In the genomic region with DNA sequence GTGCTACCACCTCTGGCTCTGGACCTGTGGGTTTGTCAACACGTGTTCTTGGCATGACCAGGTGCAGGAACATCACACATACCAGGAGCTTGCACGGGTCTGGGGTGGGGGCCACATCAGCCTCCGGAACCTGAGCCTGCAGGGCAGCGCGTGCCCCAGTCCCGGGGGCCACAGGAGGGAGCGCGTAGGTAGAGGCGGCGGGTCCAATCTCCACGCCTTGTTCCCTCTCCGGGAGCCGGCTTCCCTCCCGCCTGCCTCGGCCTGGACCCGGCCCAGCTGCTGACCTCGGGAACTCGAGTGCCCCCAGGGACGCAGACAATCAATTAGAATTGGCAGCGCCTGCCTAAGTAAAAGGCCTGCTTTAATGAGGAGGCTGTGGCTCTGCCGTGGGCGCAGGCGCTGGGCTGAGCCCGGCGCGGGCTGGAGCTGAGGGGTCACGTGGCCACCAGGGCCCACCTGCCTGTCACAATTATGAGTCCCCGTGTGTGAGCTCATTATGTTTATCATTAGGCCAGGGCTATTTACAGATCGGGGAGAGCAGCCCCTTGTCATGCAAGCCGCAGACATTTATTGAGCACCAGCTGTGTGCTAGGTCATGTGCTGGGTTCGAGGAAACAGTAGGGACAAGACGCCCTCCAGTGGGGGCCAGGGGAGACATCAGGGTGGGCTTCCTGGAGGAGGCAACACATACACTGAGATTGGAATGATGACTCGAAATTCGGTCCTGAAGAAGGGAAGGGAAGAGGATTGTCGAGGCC, we compare ENCODE assay signal across 1 cellular context.
TF ChIP-seq lines count a peak whose summit lies in the region.

No MANE protein-coding gene starts in this region.

TF ChIP-seq in H1, 55 proteins besides CTCF, POLR2A, EP300 and RAD21:
- TF ChIP-seq SIRT6 (IDR thresholded peaks at IDR 0.05; ENCODE audit: low read length) (no peak), BRCA1 (IDR thresholded peaks at IDR 0.05; ENCODE audit: low read depth, low read length) (no peak), NRF1 (IDR thresholded peaks at IDR 0.05; ENCODE audit: low read depth, low read length) (no peak), RNF2 (IDR thresholded peaks at IDR 0.05; ENCODE audit: borderline replicate concordance, low read depth, low read length, missing control alignments, poor library complexity, severe bottlenecking) (no peak), YY1 (IDR thresholded peaks at IDR 0.05; ENCODE audit: low read depth, low read length) (no peak), SUZ12 (IDR thresholded peaks at IDR 0.05; ENCODE audit: low read length) (no peak), HDAC2 (IDR thresholded peaks at IDR 0.05; ENCODE audit: borderline replicate concordance in 1 of 2, low read depth in 2 of 2, low read length in 2 of 2) (peak in 1 of 2 experiments; percentile 18; a peak in 2 of 4 replicates), NANOG (IDR thresholded peaks at IDR 0.05; ENCODE audit: insufficient read depth, low read depth, low read length, poor library complexity, severe bottlenecking) (no peak), KDM4A (IDR thresholded peaks at IDR 0.05; ENCODE audit: low read depth, low read length, severe bottlenecking) (peak; percentile 36), CHD1 (IDR thresholded peaks at IDR 0.05; ENCODE audit: low read depth, low read length) (no peak), CBX8 (IDR thresholded peaks at IDR 0.05; ENCODE audit: borderline replicate concordance, low read depth, low read length) (no peak), CEBPB (IDR thresholded peaks at IDR 0.05; ENCODE audit: low read depth, low read length) (no peak), TEAD4 (IDR thresholded peaks at IDR 0.05; ENCODE audit: low read depth, low read length) (no peak), GTF2F1 (IDR thresholded peaks at IDR 0.05; ENCODE audit: borderline replicate concordance, low read depth, low read length) (no peak), TAF7 (optimal IDR thresholded peaks at IDR 0.05; ENCODE audit: borderline replicate concordance, low read depth, low read length) (no peak), SP1 (IDR thresholded peaks at IDR 0.05; ENCODE audit: low read depth, low read length) (no peak), CHD2 (IDR thresholded peaks at IDR 0.05; ENCODE audit: low read length) (no peak), ZNF274 (IDR thresholded peaks at IDR 0.05; ENCODE audit: borderline replicate concordance, extremely low read depth, low read length) (no peak), CTBP2 (IDR thresholded peaks at IDR 0.05; ENCODE audit: borderline replicate concordance, insufficient read depth, insufficient read length, low read length) (no peak), RXRA (IDR thresholded peaks at IDR 0.05; ENCODE audit: insufficient read depth, low read depth, low read length) (no peak), PHF8 (conservative IDR thresholded peaks at IDR 0.05; ENCODE audit: low read depth, low read length) (no peak), TBP (IDR thresholded peaks at IDR 0.05; ENCODE audit: low read depth, low read length) (no peak), CBX5 (IDR thresholded peaks at IDR 0.05; ENCODE audit: low read depth, low read length) (no peak), SRF (IDR thresholded peaks at IDR 0.05; ENCODE audit: low read depth, low read length) (no peak), HDAC6 (IDR thresholded peaks at IDR 0.05; ENCODE audit: low read depth, low read length) (no peak), POLR2AphosphoS5 (IDR thresholded peaks at IDR 0.05; ENCODE audit: low read depth, low read length) (no peak), SIN3A (conservative IDR thresholded peaks at IDR 0.05 in 1 of 2, IDR thresholded peaks at IDR 0.05 in 1 of 2; ENCODE audit: low read depth in 1 of 2, low read length in 2 of 2) (peak; percentile 29 to 44; a peak in 1 of 4 replicates), GABPA (IDR thresholded peaks at IDR 0.05; ENCODE audit: borderline replicate concordance, insufficient read depth, low read length) (no peak), SAP30 (IDR thresholded peaks at IDR 0.05; ENCODE audit: insufficient read depth, insufficient replicate concordance, low read length) (no peak), BCL11A (IDR thresholded peaks at IDR 0.05; ENCODE audit: low read depth in 2 of 2, low read length in 2 of 2) (no peak), SP4 (IDR thresholded peaks at IDR 0.05; ENCODE audit: low read length) (0 out of 2 replicates have a peak, but pooled peaks have one; percentile 38), KDM5A (IDR thresholded peaks at IDR 0.05; ENCODE audit: low read length) (no peak), TCF12 (IDR thresholded peaks at IDR 0.05; ENCODE audit: low read depth, low read length) (no peak), RBBP5 (IDR thresholded peaks at IDR 0.05; ENCODE audit: borderline replicate concordance, low read depth, low read length) (0 out of 2 replicates have a peak, but pooled peaks have one; percentile 51), TAF1 (IDR thresholded peaks at IDR 0.05; ENCODE audit: low read depth, low read length) (0 out of 2 replicates have a peak, but pooled peaks have one; percentile 19), RFX5 (IDR thresholded peaks at IDR 0.05; ENCODE audit: borderline replicate concordance, low read depth, low read length) (no peak), EZH2 (IDR thresholded peaks at IDR 0.05; ENCODE audit: low read depth, low read length, severe bottlenecking) (no peak), JUND (IDR thresholded peaks at IDR 0.05; ENCODE audit: low read length) (no peak), ASH2L (IDR thresholded peaks at IDR 0.05; ENCODE audit: low read length) (no peak), KDM1A (IDR thresholded peaks at IDR 0.05; ENCODE audit: borderline replicate concordance, low read length) (peak; percentile 82), BACH1 (IDR thresholded peaks at IDR 0.05; ENCODE audit: low read length) (no peak), EGR1 (IDR thresholded peaks at IDR 0.05; ENCODE audit: borderline replicate concordance, low read depth, low read length) (no peak), JUN (IDR thresholded peaks at IDR 0.05; ENCODE audit: low read depth, low read length) (no peak), SIX5 (IDR thresholded peaks at IDR 0.05; ENCODE audit: low read depth, low read length) (no peak), FOSL1 (IDR thresholded peaks at IDR 0.05; ENCODE audit: insufficient read depth, low read depth, low read length) (no peak), MAFK (IDR thresholded peaks at IDR 0.05; ENCODE audit: low read depth, low read length) (no peak), SP2 (IDR thresholded peaks at IDR 0.05; ENCODE audit: low read length) (no peak), CREB1 (IDR thresholded peaks at IDR 0.05) (peak; percentile 6; the same call in 1 of the 2 replicates), POU5F1 (IDR thresholded peaks at IDR 0.05; ENCODE audit: low read depth, low read length) (no peak)
- TF ChIP-seq, protein P1, sequence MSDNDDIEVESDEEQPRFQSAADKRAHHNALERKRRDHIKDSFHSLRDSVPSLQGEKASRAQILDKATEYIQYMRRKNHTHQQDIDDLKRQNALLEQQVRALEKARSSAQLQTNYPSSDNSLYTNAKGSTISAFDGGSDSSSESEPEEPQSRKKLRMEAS (IDR thresholded peaks at IDR 0.05), result peak; percentile 69
- TF ChIP-seq, protein P2, sequence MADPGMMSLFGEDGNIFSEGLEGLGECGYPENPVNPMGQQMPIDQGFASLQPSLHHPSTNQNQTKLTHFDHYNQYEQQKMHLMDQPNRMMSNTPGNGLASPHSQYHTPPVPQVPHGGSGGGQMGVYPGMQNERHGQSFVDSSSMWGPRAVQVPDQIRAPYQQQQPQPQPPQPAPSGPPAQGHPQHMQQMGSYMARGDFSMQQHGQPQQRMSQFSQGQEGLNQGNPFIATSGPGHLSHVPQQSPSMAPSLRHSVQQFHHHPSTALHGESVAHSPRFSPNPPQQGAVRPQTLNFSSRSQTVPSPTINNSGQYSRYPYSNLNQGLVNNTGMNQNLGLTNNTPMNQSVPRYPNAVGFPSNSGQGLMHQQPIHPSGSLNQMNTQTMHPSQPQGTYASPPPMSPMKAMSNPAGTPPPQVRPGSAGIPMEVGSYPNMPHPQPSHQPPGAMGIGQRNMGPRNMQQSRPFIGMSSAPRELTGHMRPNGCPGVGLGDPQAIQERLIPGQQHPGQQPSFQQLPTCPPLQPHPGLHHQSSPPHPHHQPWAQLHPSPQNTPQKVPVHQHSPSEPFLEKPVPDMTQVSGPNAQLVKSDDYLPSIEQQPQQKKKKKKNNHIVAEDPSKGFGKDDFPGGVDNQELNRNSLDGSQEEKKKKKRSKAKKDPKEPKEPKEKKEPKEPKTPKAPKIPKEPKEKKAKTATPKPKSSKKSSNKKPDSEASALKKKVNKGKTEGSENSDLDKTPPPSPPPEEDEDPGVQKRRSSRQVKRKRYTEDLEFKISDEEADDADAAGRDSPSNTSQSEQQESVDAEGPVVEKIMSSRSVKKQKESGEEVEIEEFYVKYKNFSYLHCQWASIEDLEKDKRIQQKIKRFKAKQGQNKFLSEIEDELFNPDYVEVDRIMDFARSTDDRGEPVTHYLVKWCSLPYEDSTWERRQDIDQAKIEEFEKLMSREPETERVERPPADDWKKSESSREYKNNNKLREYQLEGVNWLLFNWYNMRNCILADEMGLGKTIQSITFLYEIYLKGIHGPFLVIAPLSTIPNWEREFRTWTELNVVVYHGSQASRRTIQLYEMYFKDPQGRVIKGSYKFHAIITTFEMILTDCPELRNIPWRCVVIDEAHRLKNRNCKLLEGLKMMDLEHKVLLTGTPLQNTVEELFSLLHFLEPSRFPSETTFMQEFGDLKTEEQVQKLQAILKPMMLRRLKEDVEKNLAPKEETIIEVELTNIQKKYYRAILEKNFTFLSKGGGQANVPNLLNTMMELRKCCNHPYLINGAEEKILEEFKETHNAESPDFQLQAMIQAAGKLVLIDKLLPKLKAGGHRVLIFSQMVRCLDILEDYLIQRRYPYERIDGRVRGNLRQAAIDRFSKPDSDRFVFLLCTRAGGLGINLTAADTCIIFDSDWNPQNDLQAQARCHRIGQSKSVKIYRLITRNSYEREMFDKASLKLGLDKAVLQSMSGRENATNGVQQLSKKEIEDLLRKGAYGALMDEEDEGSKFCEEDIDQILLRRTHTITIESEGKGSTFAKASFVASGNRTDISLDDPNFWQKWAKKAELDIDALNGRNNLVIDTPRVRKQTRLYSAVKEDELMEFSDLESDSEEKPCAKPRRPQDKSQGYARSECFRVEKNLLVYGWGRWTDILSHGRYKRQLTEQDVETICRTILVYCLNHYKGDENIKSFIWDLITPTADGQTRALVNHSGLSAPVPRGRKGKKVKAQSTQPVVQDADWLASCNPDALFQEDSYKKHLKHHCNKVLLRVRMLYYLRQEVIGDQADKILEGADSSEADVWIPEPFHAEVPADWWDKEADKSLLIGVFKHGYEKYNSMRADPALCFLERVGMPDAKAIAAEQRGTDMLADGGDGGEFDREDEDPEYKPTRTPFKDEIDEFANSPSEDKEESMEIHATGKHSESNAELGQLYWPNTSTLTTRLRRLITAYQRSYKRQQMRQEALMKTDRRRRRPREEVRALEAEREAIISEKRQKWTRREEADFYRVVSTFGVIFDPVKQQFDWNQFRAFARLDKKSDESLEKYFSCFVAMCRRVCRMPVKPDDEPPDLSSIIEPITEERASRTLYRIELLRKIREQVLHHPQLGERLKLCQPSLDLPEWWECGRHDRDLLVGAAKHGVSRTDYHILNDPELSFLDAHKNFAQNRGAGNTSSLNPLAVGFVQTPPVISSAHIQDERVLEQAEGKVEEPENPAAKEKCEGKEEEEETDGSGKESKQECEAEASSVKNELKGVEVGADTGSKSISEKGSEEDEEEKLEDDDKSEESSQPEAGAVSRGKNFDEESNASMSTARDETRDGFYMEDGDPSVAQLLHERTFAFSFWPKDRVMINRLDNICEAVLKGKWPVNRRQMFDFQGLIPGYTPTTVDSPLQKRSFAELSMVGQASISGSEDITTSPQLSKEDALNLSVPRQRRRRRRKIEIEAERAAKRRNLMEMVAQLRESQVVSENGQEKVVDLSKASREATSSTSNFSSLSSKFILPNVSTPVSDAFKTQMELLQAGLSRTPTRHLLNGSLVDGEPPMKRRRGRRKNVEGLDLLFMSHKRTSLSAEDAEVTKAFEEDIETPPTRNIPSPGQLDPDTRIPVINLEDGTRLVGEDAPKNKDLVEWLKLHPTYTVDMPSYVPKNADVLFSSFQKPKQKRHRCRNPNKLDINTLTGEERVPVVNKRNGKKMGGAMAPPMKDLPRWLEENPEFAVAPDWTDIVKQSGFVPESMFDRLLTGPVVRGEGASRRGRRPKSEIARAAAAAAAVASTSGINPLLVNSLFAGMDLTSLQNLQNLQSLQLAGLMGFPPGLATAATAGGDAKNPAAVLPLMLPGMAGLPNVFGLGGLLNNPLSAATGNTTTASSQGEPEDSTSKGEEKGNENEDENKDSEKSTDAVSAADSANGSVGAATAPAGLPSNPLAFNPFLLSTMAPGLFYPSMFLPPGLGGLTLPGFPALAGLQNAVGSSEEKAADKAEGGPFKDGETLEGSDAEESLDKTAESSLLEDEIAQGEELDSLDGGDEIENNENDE (IDR thresholded peaks at IDR 0.05; ENCODE audit: insufficient replicate concordance, low read length), result no peak
- TF ChIP-seq, protein P3, sequence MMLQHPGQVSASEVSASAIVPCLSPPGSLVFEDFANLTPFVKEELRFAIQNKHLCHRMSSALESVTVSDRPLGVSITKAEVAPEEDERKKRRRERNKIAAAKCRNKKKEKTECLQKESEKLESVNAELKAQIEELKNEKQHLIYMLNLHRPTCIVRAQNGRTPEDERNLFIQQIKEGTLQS (IDR thresholded peaks at IDR 0.05; ENCODE audit: insufficient read depth, low read depth, low read length), result 0 out of 2 replicates have a peak, but pooled peaks have one; percentile 31
- TF ChIP-seq, protein P4, sequence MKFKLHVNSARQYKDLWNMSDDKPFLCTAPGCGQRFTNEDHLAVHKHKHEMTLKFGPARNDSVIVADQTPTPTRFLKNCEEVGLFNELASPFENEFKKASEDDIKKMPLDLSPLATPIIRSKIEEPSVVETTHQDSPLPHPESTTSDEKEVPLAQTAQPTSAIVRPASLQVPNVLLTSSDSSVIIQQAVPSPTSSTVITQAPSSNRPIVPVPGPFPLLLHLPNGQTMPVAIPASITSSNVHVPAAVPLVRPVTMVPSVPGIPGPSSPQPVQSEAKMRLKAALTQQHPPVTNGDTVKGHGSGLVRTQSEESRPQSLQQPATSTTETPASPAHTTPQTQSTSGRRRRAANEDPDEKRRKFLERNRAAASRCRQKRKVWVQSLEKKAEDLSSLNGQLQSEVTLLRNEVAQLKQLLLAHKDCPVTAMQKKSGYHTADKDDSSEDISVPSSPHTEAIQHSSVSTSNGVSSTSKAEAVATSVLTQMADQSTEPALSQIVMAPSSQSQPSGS (IDR thresholded peaks at IDR 0.05; ENCODE audit: low read length), result 0 out of 2 replicates have a peak, but pooled peaks have one; percentile 43
- TF ChIP-seq, protein P5, sequence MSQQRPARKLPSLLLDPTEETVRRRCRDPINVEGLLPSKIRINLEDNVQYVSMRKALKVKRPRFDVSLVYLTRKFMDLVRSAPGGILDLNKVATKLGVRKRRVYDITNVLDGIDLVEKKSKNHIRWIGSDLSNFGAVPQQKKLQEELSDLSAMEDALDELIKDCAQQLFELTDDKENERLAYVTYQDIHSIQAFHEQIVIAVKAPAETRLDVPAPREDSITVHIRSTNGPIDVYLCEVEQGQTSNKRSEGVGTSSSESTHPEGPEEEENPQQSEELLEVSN (IDR thresholded peaks at IDR 0.05), result peak; percentile 61; the same call in 1 of the 2 replicates
- TF ChIP-seq, protein P6, sequence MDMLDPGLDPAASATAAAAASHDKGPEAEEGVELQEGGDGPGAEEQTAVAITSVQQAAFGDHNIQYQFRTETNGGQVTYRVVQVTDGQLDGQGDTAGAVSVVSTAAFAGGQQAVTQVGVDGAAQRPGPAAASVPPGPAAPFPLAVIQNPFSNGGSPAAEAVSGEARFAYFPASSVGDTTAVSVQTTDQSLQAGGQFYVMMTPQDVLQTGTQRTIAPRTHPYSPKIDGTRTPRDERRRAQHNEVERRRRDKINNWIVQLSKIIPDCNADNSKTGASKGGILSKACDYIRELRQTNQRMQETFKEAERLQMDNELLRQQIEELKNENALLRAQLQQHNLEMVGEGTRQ (IDR thresholded peaks at IDR 0.05; ENCODE audit: low read length), result peak; percentile 86
